In genomic region chr1:24929876-24930702, GRCh38 we compare ENCODE assay signal across 8 cellular contexts.
DNase-seq lines count a peak whose midpoint lies in the region; ATAC-seq and TF ChIP-seq lines count a peak whose summit lies in the region.

RUNX3 (minus strand) TSS chr1:24930276; CDS start chr1:24929868, 408 bp downstream.

- H3K36me3 ChIP-seq in RWPE2 (ENCODE audit: low read depth) (no peaks in the 10 kb centered on the region), iPS-15b (ENCODE audit: control insufficient read depth, insufficient read depth, low read length) (no peaks in the 10 kb centered on the region)

- no peak within 1 kb of the TSS for H3K9ac ChIP-seq in iPS-15b (ENCODE audit: low read depth, low read length)

- DNase-seq in DMS153 treated with DMSO at 0.1 percent for 48 hours (lab: John Stamatoyannopoulos, UW; ENCODE audit: unreplicated experiment) (peak; percentile 55), RWPE2 (ENCODE audit: low spot score) (no peak), NCI-H1417 treated with DMSO at 0.1 percent for 48 hours (lab: John Stamatoyannopoulos, UW) (no peak)
- DNase-seq in activated effector memory CD4-positive, alpha-beta T cell treated with anti-CD3 and anti-CD28 coated beads, Interleukin-2, amount 50 U/mL, for 16 hours, result peak; percentile 98
- peak; percentile 91 for DNase-seq in stimulated activated CD4-positive, alpha-beta T cell treated with anti-CD3 and anti-CD28 coated beads, Interleukin-2, amount 100 ng/mL, for 4 hours (ENCODE audit: low read depth)

- no peaks in the 10 kb centered on the region for H3K4me1 ChIP-seq in RWPE2 (ENCODE audit: insufficient read depth, poor library complexity, severe bottlenecking)
- H3K4me1 ChIP-seq in iPS-15b (ENCODE audit: control insufficient read depth, insufficient read depth, low read length), result peaks cover 25% of the 10 kb centered on the region

- H3K4me3 ChIP-seq in RWPE2 (ENCODE audit: severe bottlenecking) (peak within 1 kb of the TSS; percentile 29), iPS-15b (ENCODE audit: low read depth, low read length) (peak within 1 kb of the TSS; percentile 59)

- ATAC-seq in GM19455 (IDR thresholded peaks at IDR 0.05; ENCODE audit: unreplicated experiment) (peak; percentile 62), HG03558 (IDR thresholded peaks at IDR 0.05; ENCODE audit: extremely low read depth, unreplicated experiment) (peak; percentile 57), RWPE2 (ENCODE audit: low read depth) (no peak; the same call in 2 of the 3 replicates)

- no peak for TF ChIP-seq CTCF in RWPE2 (IDR thresholded peaks at IDR 0.05; ENCODE audit: poor library complexity, severe bottlenecking)

- no peak within 1 kb of the TSS for H3K27ac ChIP-seq in RWPE2 (ENCODE audit: poor library complexity, severe bottlenecking)

- H3K27me3 ChIP-seq in RWPE2 (ENCODE audit: insufficient read depth, poor library complexity, severe bottlenecking), result peaks cover 81% of the 10 kb centered on the region
- peaks cover 90% of the 10 kb centered on the region for H3K27me3 ChIP-seq in iPS-15b (ENCODE audit: control insufficient read depth, insufficient read depth, low read length)

- H3K9me3 ChIP-seq in RWPE2 (ENCODE audit: severe bottlenecking), result no peaks in the 10 kb centered on the region
- H3K9me3 ChIP-seq in iPS-15b (ENCODE audit: control insufficient read depth, insufficient read depth, low read length), result no peaks in the 10 kb centered on the region

Comparison
In these comparisons a context has a peak if more than half of its experiments do, and no peak if none do; other contexts are left out.
1. DNase-seq: peak in DMS153 treated with DMSO at 0.1 percent for 48 hours (single experiment), activated effector memory CD4-positive, alpha-beta T cell treated with anti-CD3 and anti-CD28 coated beads, Interleukin-2, amount 50 U/mL, for 16 hours (single experiment) and stimulated activated CD4-positive, alpha-beta T cell treated with anti-CD3 and anti-CD28 coated beads, Interleukin-2, amount 100 ng/mL, for 4 hours (single experiment); none in RWPE2 (single experiment) and NCI-H1417 treated with DMSO at 0.1 percent for 48 hours (single experiment).